In genomic region chr10:132363376-132363775, GRCh38 we compare ENCODE assay signal across 18 cellular contexts.
"Had no signal": no experiment of that assay in that cellular context is flagged by ENCODE, and none has a peak within 500 bp of the region (broad histone marks: within the 10 kb centered on the region; RNA-seq: fewer than 3 reads in every experiment).

No MANE protein-coding gene starts in this region.

- DNase-seq: activated CD4-positive, alpha-beta T cell treated with anti-CD3 and anti-CD28 coated beads, Interleukin-2, amount 10 ng/mL, durations not matched to agents 24 days and 14 days; activated CD8-positive, alpha-beta memory T cell treated with anti-CD3 and anti-CD28 coated beads for 24 hours; activated gamma-delta T cell; activated naive CD8-positive, alpha-beta T cell treated with anti-CD3 and anti-CD28 coated beads, Interleukin-2, amount 10 ng/mL, durations not matched to agents 7 days and 5 days; cortex of kidney; effector CD8-positive, alpha-beta T cell; hippocampal formation; mammary epithelial cell; naive thymus-derived CD8-positive, alpha-beta T cell; stimulated activated CD4-positive, alpha-beta T cell treated with anti-CD3 and anti-CD28 coated beads, Interleukin-4, amount 100 ng/mL, for 24 hours; T-helper 1 cell; thyroid gland had no signal

- H3K27me3 Mint-ChIP-seq: activated naive CD8-positive, alpha-beta T cell treated with anti-CD3 and anti-CD28 coated beads, Interleukin-2, amount 10 ng/mL, durations not matched to agents 7 days and 5 days; naive thymus-derived CD8-positive, alpha-beta T cell had no signal

- H3K4me3 ChIP-seq: ascending aorta, gastroesophageal sphincter, mucosa of descending colon, SK-N-MC, thyroid gland, uterus had no signal

- H3K36me3 ChIP-seq: uterus had no signal

- H3K4me3 Mint-ChIP-seq: activated CD4-positive, alpha-beta T cell treated with anti-CD3 and anti-CD28 coated beads, Interleukin-2, amount 10 ng/mL, durations not matched to agents 24 days and 14 days; activated naive CD8-positive, alpha-beta T cell treated with anti-CD3 and anti-CD28 coated beads, Interleukin-2, amount 10 ng/mL, durations not matched to agents 7 days and 5 days; naive thymus-derived CD8-positive, alpha-beta T cell had no signal

- H3K27ac Mint-ChIP-seq: activated naive CD8-positive, alpha-beta T cell treated with anti-CD3 and anti-CD28 coated beads, Interleukin-2, amount 10 ng/mL, durations not matched to agents 7 days and 5 days had no signal

- H3K27me3 ChIP-seq: ascending aorta, gastroesophageal sphincter, thyroid gland, uterus had no signal

- H3K9me3 ChIP-seq: mucosa of descending colon, thyroid gland, uterus had no signal

- H3K9me3 Mint-ChIP-seq: naive thymus-derived CD8-positive, alpha-beta T cell had no signal

- ATAC-seq: gastroesophageal sphincter had no signal

- H3K27ac ChIP-seq: ascending aorta, gastroesophageal sphincter, SK-N-MC, thyroid gland, uterus, VCaP had no signal

- H3K4me1 ChIP-seq: ascending aorta, gastroesophageal sphincter, thyroid gland, uterus had no signal
